24 cellular contexts compared by ENCODE assay signal in genomic region chr14:24897793-24898192, GRCh38.
"Had no signal": no experiment of that assay in that cellular context is flagged by ENCODE, and none has a peak within 500 bp of the region (broad histone marks: within the 10 kb centered on the region; RNA-seq: fewer than 3 reads in every experiment).

No MANE protein-coding gene starts in this region.

- FAIRE-seq: colon, endothelial cell of umbilical vein, islet of Langerhans, keratinocyte had no signal

- ATAC-seq: gastrocnemius medialis, heart right ventricle, left cardiac atrium, left lung, left ventricle myocardium superior, lower lobe of right lung, mucosa of descending colon had no signal

- H3K36me3 ChIP-seq: esophagus muscularis mucosa, gastrocnemius medialis, heart right ventricle, left lung, lower lobe of right lung had no signal

- H3K27ac ChIP-seq: coronary artery, dorsolateral prefrontal cortex, esophagus muscularis mucosa, gastrocnemius medialis, heart right ventricle, left lung, lower lobe of right lung had no signal

- H3K4me1 ChIP-seq: left lung had no signal

- H3K9me3 ChIP-seq: esophagus muscularis mucosa, gastrocnemius medialis, heart right ventricle, left lung, lower lobe of right lung, mucosa of descending colon had no signal

- H3K4me3 ChIP-seq: coronary artery, dorsolateral prefrontal cortex, esophagus muscularis mucosa, gastrocnemius medialis, heart right ventricle, left lung, lower lobe of right lung, mucosa of descending colon had no signal

- H3K27me3 ChIP-seq: dorsolateral prefrontal cortex, esophagus muscularis mucosa, gastrocnemius medialis, heart right ventricle, left lung had no signal

- DNase-seq: dermis blood vessel endothelial cell; dorsolateral prefrontal cortex; effector CD4-positive, alpha-beta T cell; effector memory CD4-positive, alpha-beta T cell; foreskin fibroblast; foreskin melanocyte; gastrocnemius medialis; glutamatergic neuron; head of caudate nucleus; heart right ventricle; hippocampal formation; left cardiac atrium; left lung; left ventricle myocardium superior; lower lobe of right lung; mesenchymal stem cell; mucosa of descending colon; naive B cell had no signal
